Comparison of ENCODE assay signal across 24 cellular contexts in the genomic region with DNA sequence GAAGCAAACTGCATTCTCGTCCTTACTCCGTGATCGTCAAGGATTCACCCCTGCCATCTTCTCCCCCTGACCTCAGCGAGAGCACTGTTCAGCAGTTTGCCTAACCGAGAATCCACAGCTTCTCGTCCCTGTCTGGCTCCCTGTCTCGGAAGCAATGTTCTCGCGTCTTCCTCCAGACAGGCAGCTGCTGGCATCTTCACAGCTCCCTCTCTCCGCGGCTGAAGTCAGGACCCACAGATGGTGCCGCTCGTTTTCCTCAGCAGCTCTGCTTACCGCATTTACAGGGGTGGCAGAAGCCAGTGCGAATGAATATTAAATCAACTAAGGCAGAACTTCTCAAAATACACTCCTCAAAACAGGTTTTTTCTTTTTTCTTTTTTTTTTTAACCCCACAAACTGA. TPM values are rescaled to one million over a fixed set of nuclear protein-coding genes. Genes with fewer than 3 reads are reported as not detected.
"Had no signal": no experiment of that assay in that cellular context is flagged by ENCODE, and none has a peak within 500 bp of the region (broad histone marks: within the 10 kb centered on the region; RNA-seq: fewer than 3 reads in every experiment).

No MANE protein-coding gene starts in this region.

- H3K27ac ChIP-seq: RWPE1 had no signal

- H3K36me3 ChIP-seq: MG63 had no signal

- ATAC-seq: HepG2 had no signal

- H3K9ac ChIP-seq: SK-N-SH had no signal

- H3K4me2 ChIP-seq: SK-N-SH had no signal

- DNase-seq: IMR-90, Karpas-422, KG1, MG63, NCI-H1092, NCI-H1105 treated with DMSO at 0.1 percent for 48 hours, NCI-H1417 treated with DMSO at 0.1 percent for 48 hours, NCI-H146, NCI-H1694 treated with DMSO at 0.1 percent for 48 hours, NCI-H1930, NCI-H2081, NCI-H2107, NCI-H226, NCI-H446, NCI-H510A, NCI-H524 treated with DMSO at 0.1 percent for 48 hours, NCI-H69, NCI-H774, SHP77, SK-N-SH had no signal

- H3K27me3 ChIP-seq: MG63 had no signal

- H3K4me3 ChIP-seq: MG63 had no signal

- H3K9me3 ChIP-seq: SK-N-SH had no signal

RNA-seq across cellular contexts. Expression of a gene that starts 18.9 kb away (rescaled TPM):
- total RNA-seq: HepG2, HT1080, IMR-90, SK-MEL-5 had no signal
- polyA plus RNA-seq: HepG2, IMR-90, SK-N-SH had no signal
